In the genomic region with DNA sequence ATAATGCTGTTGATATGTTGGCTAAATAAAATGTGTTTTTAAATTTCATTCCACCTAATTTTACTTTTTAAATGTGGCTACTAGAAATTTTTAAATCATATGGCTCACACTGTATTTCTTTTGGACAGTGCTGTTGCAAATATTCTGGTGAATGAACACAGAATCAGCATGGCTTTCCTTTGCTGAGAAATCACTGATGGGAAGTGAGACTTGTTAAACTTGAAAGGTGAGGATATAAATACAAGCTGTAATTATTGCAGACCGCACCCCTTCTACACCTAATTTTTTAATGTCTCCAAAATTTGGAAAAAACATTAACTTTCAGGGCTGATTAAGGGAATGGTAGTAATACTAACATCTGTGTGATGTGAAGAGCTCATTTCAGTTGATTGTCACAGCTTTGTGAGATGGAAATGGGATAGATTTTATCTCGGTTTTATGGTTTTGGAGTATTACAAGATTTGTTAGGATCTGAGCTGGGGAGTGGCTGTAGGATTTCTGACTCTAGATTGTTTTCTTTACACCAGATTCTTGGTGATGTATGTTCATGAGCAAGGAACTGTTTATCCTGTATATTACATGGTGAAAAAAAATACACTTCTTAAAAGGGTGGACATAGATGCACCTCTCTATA, we compare ENCODE assay signal across 9 cellular contexts. TPM values are rescaled to one million over a fixed set of nuclear protein-coding genes. Genes with fewer than 3 reads are reported as not detected.
DNase-seq lines count a peak whose midpoint lies in the region; ATAC-seq, FAIRE-seq and TF ChIP-seq lines count a peak whose summit lies in the region.
"Had no signal": no experiment of that assay in that cellular context is flagged by ENCODE, and none has a peak within 500 bp of the region (broad histone marks: within the 10 kb centered on the region; RNA-seq: fewer than 3 reads in every experiment).

No MANE protein-coding gene starts in this region.

- TF ChIP-seq POLR2A in tibial nerve (IDR thresholded peaks at IDR 0.05) (no peak), adrenal gland (IDR thresholded peaks at IDR 0.05) (no peak)

- no peak for FAIRE-seq in kidney (lab: Jason Lieb, UNC)

- intact Hi-C loops in activated CD8-positive, alpha-beta T cell treated with anti-CD3 and anti-CD28 coated beads for 36 hours (cut with micrococcal nuclease) = loop anchor here (5.0 kb wide), 2 partner anchors 74 to 386 kb away; partner anchors contain the start of genes C1GALT1 and UMAD1
- intact Hi-C loops in kidney (cut with DNase I) (no loop called here), adrenal gland (cut with DNase I) (no loop called here)

- 50 to 51% methylated on average over 2 of the region's 2 CpGs for WGBS in tibial nerve, 2 donors
- WGBS in adrenal gland, 4 donors = 53 to 65% (median 64%) methylated on average over 2 of the region's 2 CpGs

- POLR2A ChIA-PET in activated CD8-positive, alpha-beta T cell treated with anti-CD3 and anti-CD28 coated beads for 36 hours (lab: Charles Lee) = interaction anchor here (1.3 to 1.4 kb wide), 3 partner anchors 73 to 558 kb away, joined by 3 to 4 read pairs (median 4); partner anchors contain the start of gene UMAD1

- no peak for ATAC-seq in activated CD8-positive, alpha-beta T cell treated with anti-CD3 and anti-CD28 coated beads for 36 hours
- no peak for ATAC-seq in omental fat pad (ENCODE audit: low FRiP score)

- peak overlapping the region; percentile 83 for H3K27ac Mint-ChIP-seq in activated T-cell treated with anti-CD3 and anti-CD28 coated beads, Interleukin-2, amount 50 U/mL, for 24 hours
- H3K27ac Mint-ChIP-seq in activated CD8-positive, alpha-beta T cell treated with anti-CD3 and anti-CD28 coated beads for 36 hours = peak overlapping the region; percentile 96

- no peaks in the 10 kb centered on the region for H3K27me3 ChIP-seq in tibial nerve
- H3K27me3 ChIP-seq in adrenal gland = no peaks in the 10 kb centered on the region

- no peak for TF ChIP-seq CTCF in activated CD8-positive, alpha-beta T cell treated with anti-CD3 and anti-CD28 coated beads for 36 hours (IDR thresholded peaks at IDR 0.05)
- TF ChIP-seq CTCF in kidney (IDR thresholded peaks at IDR 0.05; ENCODE audit: borderline replicate concordance, extremely low read depth, insufficient read depth) (no peak), tibial nerve (IDR thresholded peaks at IDR 0.05) (no peak), adrenal gland (IDR thresholded peaks at IDR 0.05) (no peak), omental fat pad (IDR thresholded peaks at IDR 0.05) (no peak)

- H3K4me1 ChIP-seq in kidney (ENCODE audit: control insufficient read depth in 1 of 2, insufficient read depth in 1 of 2, low read depth in 1 of 2, low read length in 2 of 2) = peaks cover 3 to 11% of the 10 kb centered on the region in 2 donors
- peaks cover 7 to 37% (median 14%) of the 10 kb centered on the region in 4 donors for H3K4me1 ChIP-seq in tibial nerve
- H3K4me1 ChIP-seq in adrenal gland (replicated peaks in 1 of 2) = peaks cover 8 to 40% of the 10 kb centered on the region in 2 donors

- peak overlapping the region; percentile 79 to 81 for H3K9ac ChIP-seq in kidney (ENCODE audit: low read length in 2 of 2)

- CTCF ChIA-PET in activated CD8-positive, alpha-beta T cell treated with anti-CD3 and anti-CD28 coated beads for 36 hours (lab: Charles Lee) = interaction anchor here (0.8 to 1.1 kb wide), 2 partner anchors 386 to 464 kb away, joined by 3 read pairs; partner anchors contain the start of gene C1GALT1

- no peaks in the 10 kb centered on the region for H3K27me3 Mint-ChIP-seq in activated T-cell treated with anti-CD3 and anti-CD28 coated beads, Interleukin-2, amount 50 U/mL, for 24 hours
- H3K27me3 Mint-ChIP-seq in activated CD8-positive, alpha-beta T cell treated with anti-CD3 and anti-CD28 coated beads for 36 hours = no peaks in the 10 kb centered on the region

- no peak for DNase-seq in activated T-cell treated with anti-CD3 and anti-CD28 coated beads, Interleukin-2, amount 50 U/mL, for 24 hours
- no peak for DNase-seq in activated T-cell treated with anti-CD3 and anti-CD28 coated beads, Interleukin-2, amount 50 U/mL, for 48 hours
- no peak for DNase-seq in activated CD8-positive, alpha-beta T cell treated with anti-CD3 and anti-CD28 coated beads for 36 hours
- no peak for DNase-seq in kidney
- no peak for DNase-seq in tibial nerve (ENCODE audit: low spot score in 2 of 2)
- no peak for DNase-seq in NCI-H524 treated with DMSO at 0.1 percent for 48 hours (lab: John Stamatoyannopoulos, UW)
- no peak for DNase-seq in adrenal gland
- no peak for DNase-seq in omental fat pad (ENCODE audit: low spot score)
- DNase-seq: activated CD4-positive, alpha-beta T cell treated with anti-CD3 and anti-CD28 coated beads for 1 hour had no signal

- H3K4me3 ChIP-seq in kidney (ENCODE audit: low read length in 2 of 2) (peak overlapping the region; percentile 83 to 94), tibial nerve (peak overlapping the region; percentile 68 to 89 (median 80)), adrenal gland (peak overlapping the region in 2 of 4 donors; percentile 69 to 85)

- H3K9me3 ChIP-seq in kidney (ENCODE audit: control insufficient read depth in 1 of 2, low read length in 2 of 2) (no peaks in the 10 kb centered on the region), tibial nerve (no peaks in the 10 kb centered on the region), adrenal gland (replicated peaks in 1 of 3) (no peaks in the 10 kb centered on the region)

- H3K27ac ChIP-seq in kidney (ENCODE audit: low read depth in 2 of 2, low read length in 2 of 2) (no peak overlapping the region), tibial nerve (peak overlapping the region in 1 of 4 donors; percentile 97), adrenal gland (peak overlapping the region in 2 of 5 donors; percentile 92)

- peaks cover 40% of the 10 kb centered on the region for H3K4me1 Mint-ChIP-seq in activated T-cell treated with anti-CD3 and anti-CD28 coated beads, Interleukin-2, amount 50 U/mL, for 24 hours (ENCODE audit: low read depth)
- peaks cover 30% of the 10 kb centered on the region for H3K4me1 Mint-ChIP-seq in activated CD8-positive, alpha-beta T cell treated with anti-CD3 and anti-CD28 coated beads for 36 hours (ENCODE audit: low read depth)

- H3K36me3 ChIP-seq in kidney (ENCODE audit: control insufficient read depth in 1 of 2, insufficient read depth in 2 of 2, low read length in 2 of 2) = no peaks in the 10 kb centered on the region
- no peaks in the 10 kb centered on the region for H3K36me3 ChIP-seq in tibial nerve
- no peaks in the 10 kb centered on the region for H3K36me3 ChIP-seq in adrenal gland (replicated peaks in 1 of 2)

- no peak overlapping the region for H3K4me3 Mint-ChIP-seq in activated T-cell treated with anti-CD3 and anti-CD28 coated beads, Interleukin-2, amount 50 U/mL, for 24 hours
- peak overlapping the region; percentile 87 for H3K4me3 Mint-ChIP-seq in activated CD8-positive, alpha-beta T cell treated with anti-CD3 and anti-CD28 coated beads for 36 hours

- H3K9me3 Mint-ChIP-seq in activated T-cell treated with anti-CD3 and anti-CD28 coated beads, Interleukin-2, amount 50 U/mL, for 24 hours = no peaks in the 10 kb centered on the region
- no peaks in the 10 kb centered on the region for H3K9me3 Mint-ChIP-seq in activated CD8-positive, alpha-beta T cell treated with anti-CD3 and anti-CD28 coated beads for 36 hours

- peaks cover 51% of the 10 kb centered on the region for H3K36me3 Mint-ChIP-seq in activated T-cell treated with anti-CD3 and anti-CD28 coated beads, Interleukin-2, amount 50 U/mL, for 24 hours (ENCODE audit: low read depth)
- peaks cover 38% of the 10 kb centered on the region for H3K36me3 Mint-ChIP-seq in activated CD8-positive, alpha-beta T cell treated with anti-CD3 and anti-CD28 coated beads for 36 hours (ENCODE audit: low read depth)

- TF ChIP-seq EP300 in tibial nerve (IDR thresholded peaks at IDR 0.05) = no peak

RNA-seq across cellular contexts. Expression of gene MIOS, which starts 1.3 kb away (rescaled TPM):
- total RNA-seq in activated CD8-positive, alpha-beta T cell treated with anti-CD3 and anti-CD28 coated beads for 36 hours = 10 to 100 TPM; 63.0 to 67.3 TPM
- 37.0 TPM for total RNA-seq in kidney
- 12.4 TPM for polyA plus RNA-seq in kidney (ENCODE audit: insufficient read depth, low read depth, low replicate concordance)
- 10 to 100 TPM; 35.9 to 80.4 (median 61.9) TPM for total RNA-seq in tibial nerve
- 10 to 100 TPM; 15.5 to 51.3 (median 24.7) TPM for total RNA-seq in adrenal gland
- polyA plus RNA-seq in adrenal gland = 10 to 100 TPM in 2 of 3 donors, 1 to 10 TPM in 1; 8.7 to 28.0 (median 15.1) TPM
- total RNA-seq in omental fat pad = 10 to 100 TPM; 28.4 to 61.7 (median 41.5) TPM

RNA-seq across cellular contexts. Expression of gene COL28A1, which starts 32.3 kb away (rescaled TPM):
- not detected for total RNA-seq in activated CD8-positive, alpha-beta T cell treated with anti-CD3 and anti-CD28 coated beads for 36 hours
- 5.8 TPM for total RNA-seq in kidney
- 2.7 TPM for polyA plus RNA-seq in kidney (ENCODE audit: insufficient read depth, low read depth, low replicate concordance)
- total RNA-seq in tibial nerve = 100 to 1,000 TPM in 3 of 4 donors, 10 to 100 TPM in 1; 60.0 to 142 (median 122) TPM
- total RNA-seq in adrenal gland = 1 to 10 TPM in 6 of 8 donors, under 1 TPM in 2; 0.66 to 6.2 (median 1.8) TPM
- 10 to 100 TPM in 1 of 3 donors, 1 to 10 TPM in 2; 3.6 to 16.0 (median 6.7) TPM for polyA plus RNA-seq in adrenal gland
- 1 to 10 TPM in 1 of 4 donors, under 1 TPM in 3; 0.25 to 3.0 (median 0.65) TPM for total RNA-seq in omental fat pad
